ENCODE assay signal across 16 cellular contexts in genomic region chr10:111093741-111094380, GRCh38. TPM values are rescaled to one million over a fixed set of nuclear protein-coding genes. Genes with fewer than 3 reads are reported as not detected.
DNase-seq lines count a peak whose midpoint lies in the region; ATAC-seq and TF ChIP-seq lines count a peak whose summit lies in the region.
"Had no signal": no experiment of that assay in that cellular context is flagged by ENCODE, and none has a peak within 500 bp of the region (broad histone marks: within the 10 kb centered on the region; RNA-seq: fewer than 3 reads in every experiment).

No MANE protein-coding gene starts in this region.

- H4K20me1 ChIP-seq in mammary epithelial cell (ENCODE audit: insufficient read depth, low read length) (no peaks in the 10 kb centered on the region), Karpas-422 (ENCODE audit: insufficient read depth, low read depth, low read length) (no peaks in the 10 kb centered on the region)

- H3K9me3 ChIP-seq in mammary epithelial cell (replicated peaks; ENCODE audit: insufficient read depth, low read length) = no peaks in the 10 kb centered on the region
- H3K9me3 ChIP-seq in naive thymus-derived CD4-positive, alpha-beta T cell (ENCODE audit: control insufficient read depth in 2 of 3, low read length in 3 of 3) = no peaks in the 10 kb centered on the region
- no peaks in the 10 kb centered on the region for H3K9me3 ChIP-seq in Karpas-422 (ENCODE audit: low read length)
- H3K9me3 ChIP-seq: esophagus squamous epithelium, HAP-1, sigmoid colon had no signal

- H3K9me2 ChIP-seq in Karpas-422 (replicated peaks; ENCODE audit: insufficient read depth, low read length) = no peaks in the 10 kb centered on the region

- in situ Hi-C loops in mammary epithelial cell (cut with MboI; ENCODE audit: low sequenced_read_pairs in 2 of 2) = loop anchor here in 1 of 2 donors (25.0 kb wide), 1 partner anchor 1043 kb away; no protein-coding TSS in a partner anchor

- no peaks in the 10 kb centered on the region for H3K36me3 Mint-ChIP-seq in naive thymus-derived CD4-positive, alpha-beta T cell
- H3K36me3 Mint-ChIP-seq: CD8-positive, alpha-beta memory T cell had no signal

- 67% methylated on average over 3 of the region's 3 CpGs for WGBS in mammary epithelial cell (ENCODE audit: low coverage, missing lambda C conversion rate)

- H3K27ac Mint-ChIP-seq in naive thymus-derived CD4-positive, alpha-beta T cell = no peak overlapping the region
- H3K27ac Mint-ChIP-seq: CD8-positive, alpha-beta memory T cell; stimulated activated naive CD8-positive, alpha-beta T cell treated with anti-CD3 and anti-CD28 coated beads, Interleukin-15, Interleukin-2, amounts not matched to agents 100 ng/mL and 50 ng/mL, for 24 hours had no signal

- no peaks in the 10 kb centered on the region for H3K4me1 Mint-ChIP-seq in naive thymus-derived CD4-positive, alpha-beta T cell
- H3K4me1 Mint-ChIP-seq: CD8-positive, alpha-beta memory T cell had no signal

- H3K27me3 Mint-ChIP-seq in naive thymus-derived CD4-positive, alpha-beta T cell = peaks cover 0 to 23% (median 21%) of the 10 kb centered on the region in 5 donors

- no peaks in the 10 kb centered on the region for H3K27me3 ChIP-seq in mammary epithelial cell (ENCODE audit: insufficient read depth, low read length)
- no peaks in the 10 kb centered on the region for H3K27me3 ChIP-seq in naive thymus-derived CD4-positive, alpha-beta T cell (ENCODE audit: control insufficient read depth in 2 of 2, insufficient read depth in 2 of 2, low read length in 2 of 2)
- H3K27me3 ChIP-seq in Karpas-422 (ENCODE audit: low read length) = 0 out of 2 replicates have a peak, but pooled peaks cover 5% of the 10 kb centered on the region
- H3K27me3 ChIP-seq: sigmoid colon had no signal

- H3K4me3 Mint-ChIP-seq in naive thymus-derived CD4-positive, alpha-beta T cell = no peak overlapping the region
- H3K4me3 Mint-ChIP-seq: CD8-positive, alpha-beta memory T cell; stimulated activated naive CD8-positive, alpha-beta T cell treated with anti-CD3 and anti-CD28 coated beads, Interleukin-15, Interleukin-2, amounts not matched to agents 100 ng/mL and 50 ng/mL, for 24 hours had no signal

- TF ChIP-seq CTCF in mammary epithelial cell (conservative IDR thresholded peaks at IDR 0.05 in 1 of 2, IDR thresholded peaks at IDR 0.05 in 1 of 2; ENCODE audit: extremely low read depth in 1 of 2, insufficient read depth in 1 of 2, low read depth in 1 of 2, low read length in 2 of 2) = no peak

- POLR2A ChIA-PET in naive thymus-derived CD4-positive, alpha-beta T cell (lab: Charles Lee) = no interaction called here

- H3K4me2 ChIP-seq in mammary epithelial cell (ENCODE audit: insufficient read depth, low read depth, low read length) = no peak overlapping the region
- no peak overlapping the region for H3K4me2 ChIP-seq in Karpas-422 (ENCODE audit: low read depth, low read length, poor library complexity, severe bottlenecking)

- no TSS peak for BruUV-seq in mammary epithelial cell (replicated peaks; lab: Mats Ljungman, UMichigan)

- H3K9ac ChIP-seq in mammary epithelial cell (ENCODE audit: insufficient read depth, low read length) (no peak overlapping the region), Karpas-422 (ENCODE audit: low read length) (no peak overlapping the region)

- dilution Hi-C loops in mammary epithelial cell (cut with HindIII; ENCODE audit: low sequenced_read_pairs) = no loop called here

- CTCF ChIA-PET in mammary epithelial cell (lab: Charles Lee; ENCODE audit: low non-redundant PET) = no interaction called here
- CTCF ChIA-PET in naive thymus-derived CD4-positive, alpha-beta T cell (lab: Charles Lee) = no interaction called here

- H3K36me3 ChIP-seq in mammary epithelial cell (ENCODE audit: insufficient read depth, low read length) (no peaks in the 10 kb centered on the region), Karpas-422 (ENCODE audit: insufficient read depth, low read length) (no peaks in the 10 kb centered on the region)
- no peaks in the 10 kb centered on the region for H3K36me3 ChIP-seq in naive thymus-derived CD4-positive, alpha-beta T cell (ENCODE audit: control insufficient read depth in 2 of 3, insufficient read depth in 3 of 3, low read length in 3 of 3)
- H3K36me3 ChIP-seq: esophagus squamous epithelium, HAP-1, sigmoid colon had no signal

- H3K27ac ChIP-seq in mammary epithelial cell (ENCODE audit: insufficient read depth, low read depth, low read length) (no peak overlapping the region), Karpas-422 (ENCODE audit: low read length) (no peak overlapping the region)
- no peak overlapping the region for H3K27ac ChIP-seq in naive thymus-derived CD4-positive, alpha-beta T cell (ENCODE audit: low read depth, low read length)
- H3K27ac ChIP-seq: esophagus squamous epithelium, sigmoid colon had no signal

- H3K4me1 ChIP-seq in mammary epithelial cell (ENCODE audit: insufficient read depth, low read length) = no peaks in the 10 kb centered on the region
- H3K4me1 ChIP-seq in naive thymus-derived CD4-positive, alpha-beta T cell (ENCODE audit: control insufficient read depth in 2 of 2, insufficient read depth in 2 of 2, low read length in 2 of 2) = no peaks in the 10 kb centered on the region
- H3K4me1 ChIP-seq in Karpas-422 (ENCODE audit: low read length) = no peaks in the 10 kb centered on the region
- H3K4me1 ChIP-seq: esophagus squamous epithelium, HAP-1, sigmoid colon had no signal

- H3K4me3 ChIP-seq in mammary epithelial cell (replicated peaks in 1 of 3; ENCODE audit: insufficient read depth in 1 of 3, low read depth in 2 of 3, low read length in 3 of 3) = no peak overlapping the region
- H3K4me3 ChIP-seq in naive thymus-derived CD4-positive, alpha-beta T cell (ENCODE audit: low read length) = no peak overlapping the region
- H3K4me3 ChIP-seq in Karpas-422 (ENCODE audit: low read length) = no peak overlapping the region
- H3K4me3 ChIP-seq: esophagus squamous epithelium, HAP-1, lung, sigmoid colon had no signal

- no peaks in the 10 kb centered on the region for H3K9me3 Mint-ChIP-seq in naive thymus-derived CD4-positive, alpha-beta T cell
- H3K9me3 Mint-ChIP-seq: CD8-positive, alpha-beta memory T cell; stimulated activated naive CD8-positive, alpha-beta T cell treated with anti-CD3 and anti-CD28 coated beads, Interleukin-15, Interleukin-2, amounts not matched to agents 100 ng/mL and 50 ng/mL, for 24 hours had no signal

- H2AFZ ChIP-seq in mammary epithelial cell (ENCODE audit: low read depth, low read length) = no peak overlapping the region
- no peak overlapping the region for H2AFZ ChIP-seq in Karpas-422 (ENCODE audit: low read length)

- peak; percentile 45 for ATAC-seq in naive thymus-derived CD4-positive, alpha-beta T cell

- intact Hi-C loops in mammary epithelial cell (cut with micrococcal nuclease) = no loop called here
- intact Hi-C loops in naive thymus-derived CD4-positive, alpha-beta T cell (cut with micrococcal nuclease) = no loop called here

- no peaks in the 10 kb centered on the region for H3K79me2 ChIP-seq in mammary epithelial cell (ENCODE audit: insufficient read depth, low read length)
- no peaks in the 10 kb centered on the region for H3K79me2 ChIP-seq in Karpas-422 (ENCODE audit: low read length)

- DNase-seq in GM04504 (ENCODE audit: low read depth) (peak; percentile 38), LHCN-M2 (ENCODE audit: low read depth) (peak; percentile 68), mammary epithelial cell (peak; percentile 63), Karpas-422 (no peak), NCI-H146 treated with DMSO at 0.1 percent for 48 hours (lab: John Stamatoyannopoulos, UW; ENCODE audit: unreplicated experiment) (no peak)
- DNase-seq in naive thymus-derived CD4-positive, alpha-beta T cell = no peak
- no peak for DNase-seq in stimulated activated CD4-positive, alpha-beta T cell treated with anti-CD3 and anti-CD28 coated beads, Interleukin-15, amount 100 ng/mL, for 24 hours
- DNase-seq: CD8-positive, alpha-beta memory T cell; cortex of kidney; esophagus squamous epithelium; NCI-H2227 treated with DMSO at 0.1 percent for 48 hours; OCI-M1; sigmoid colon had no signal

RNA-seq across cellular contexts. Expression of gene ADRA2A, which starts 17.0 kb away (rescaled TPM):
- total RNA-seq in LHCN-M2 (2014; rRNA removed) = 0.13 and 0.34 TPM in 2 replicates
- 1.7 TPM for polyA plus RNA-seq in LHCN-M2 (2012)
- total RNA-seq in mammary epithelial cell = not detected
- polyA plus RNA-seq in mammary epithelial cell = not detected
- polyA minus RNA-seq in mammary epithelial cell = not detected
- under 1 TPM in 1 of 5 experiments, not detected in 4; 0.22 TPM for total RNA-seq in naive thymus-derived CD4-positive, alpha-beta T cell
- polyA plus RNA-seq in naive thymus-derived CD4-positive, alpha-beta T cell = not detected
- total RNA-seq in Karpas-422 (2014; rRNA removed; shearing (Covaris generic); ENCODE audit: low replicate concordance) = 0.04 TPM in 1 of 2 replicates, not detected in the other
- total RNA-seq: CD8-positive, alpha-beta memory T cell had no signal
- polyA plus RNA-seq: CD8-positive, alpha-beta memory T cell had no signal

Comparison
In these comparisons a context has a peak if more than half of its experiments do, and no peak if none do; other contexts are left out.
1. DNase-seq: peak in GM04504 (single experiment), LHCN-M2 (single experiment) and mammary epithelial cell (single experiment); none in naive thymus-derived CD4-positive, alpha-beta T cell (0 of 9), stimulated activated CD4-positive, alpha-beta T cell treated with anti-CD3 and anti-CD28 coated beads, Interleukin-15, amount 100 ng/mL, for 24 hours (single experiment), Karpas-422 (single experiment) and NCI-H146 treated with DMSO at 0.1 percent for 48 hours (single experiment).